Comparison of ENCODE assay signal across 20 cellular contexts in genomic region chr6:112941613-112942012, GRCh38.
DNase-seq lines count a peak whose midpoint lies in the region; ATAC-seq and TF ChIP-seq lines count a peak whose summit lies in the region.
"Had no signal": no experiment of that assay in that cellular context is flagged by ENCODE, and none has a peak within 500 bp of the region (broad histone marks: within the 10 kb centered on the region; RNA-seq: fewer than 3 reads in every experiment).

No MANE protein-coding gene starts in this region.

- TF ChIP-seq CTCF in IMR-90 (conservative IDR thresholded peaks at IDR 0.05; ENCODE audit: low read depth, low read length) (no peak), fibroblast of the aortic adventitia (IDR thresholded peaks at IDR 0.05; ENCODE audit: insufficient read depth, low read length) (no peak), retinal pigment epithelial cell (conservative IDR thresholded peaks at IDR 0.05; ENCODE audit: low read depth, low read length) (no peak)

- no peak overlapping the region for H2BK5ac ChIP-seq in IMR-90 (ENCODE audit: low read depth, low read length, poor library complexity, severe bottlenecking)

- H4K5ac ChIP-seq in IMR-90 (ENCODE audit: low read depth, low read length) = no peak overlapping the region

- no peak for TF ChIP-seq RAD21 in IMR-90 (IDR thresholded peaks at IDR 0.05; ENCODE audit: low read length)

- no peak overlapping the region for H4K91ac ChIP-seq in IMR-90 (ENCODE audit: insufficient read depth, low read depth, low read length)

- no peak overlapping the region for H4K8ac ChIP-seq in IMR-90 (ENCODE audit: low read depth in 2 of 2, low read length in 2 of 2)

- no peaks in the 10 kb centered on the region for H3K79me1 ChIP-seq in IMR-90 (ENCODE audit: low read depth in 1 of 2, low read length in 2 of 2)

- no peaks in the 10 kb centered on the region for H3K27me3 ChIP-seq in IMR-90 (ENCODE audit: control insufficient read depth, insufficient read depth, low read length)
- H3K27me3 ChIP-seq: BLaER1 treated with 17β-estradiol and CSF1 and Interleukin-3, amounts not matched to agents 10 nM and 100 nM had no signal

- no peak overlapping the region for H3K18ac ChIP-seq in IMR-90 (ENCODE audit: low read depth, low read length)

- H2BK120ac ChIP-seq in IMR-90 (ENCODE audit: low read depth, low read length) = no peak overlapping the region

- H3K27ac ChIP-seq in IMR-90 (ENCODE audit: insufficient read depth, low read length) = no peak overlapping the region
- H3K27ac ChIP-seq: 22Rv1; BLaER1 treated with 17β-estradiol and CSF1 and Interleukin-3, amounts not matched to agents 10 nM and 100 nM had no signal

- H2AK9ac ChIP-seq in IMR-90 (replicated peaks; ENCODE audit: low read depth, low read length, poor library complexity) = no peak overlapping the region

- ATAC-seq in IMR-90 (ENCODE audit: low read depth) = peak; percentile 63
- ATAC-seq: GM23338 had no signal

- no peak overlapping the region for H3K56ac ChIP-seq in IMR-90 (ENCODE audit: extremely low read depth, insufficient read depth, low read length)

- no peak overlapping the region; the same call in 1 of the 2 replicates for H3K4me2 ChIP-seq in IMR-90 (ENCODE audit: low read depth, low read length)
- H3K4me2 ChIP-seq: GM23338 had no signal

- no peak overlapping the region for H3K23ac ChIP-seq in IMR-90 (ENCODE audit: low read depth, low read length)

- CTCF ChIA-PET in IMR-90 (lab: Yijun Ruan, JAX) = interaction anchor here (0.5 kb wide), 2 partner anchors 106 to 133 kb away, joined by 3 to 4 read pairs; no protein-coding TSS in a partner anchor

- intact Hi-C loops in IMR-90 (cut with micrococcal nuclease) = no loop called here

- H2AK5ac ChIP-seq in IMR-90 (ENCODE audit: low read depth, low read length) = no peak overlapping the region

- dilution Hi-C loops in IMR-90 (cut with HindIII; ENCODE audit: low sequenced_read_pairs, unreplicated experiment) = no loop called here

- H2AFZ ChIP-seq in IMR-90 (replicated peaks; ENCODE audit: low read length, poor library complexity) = no peak overlapping the region

- no peak overlapping the region for H2BK15ac ChIP-seq in IMR-90 (ENCODE audit: low read depth, low read length)

- peak; percentile 17 for DNase-seq in IMR-90
- DNase-seq in astrocyte of the hippocampus (ENCODE audit: low read depth, low spot score) = peak; percentile 37
- peak; percentile 8 for DNase-seq in fibroblast of the aortic adventitia (ENCODE audit: low read depth)
- peak; percentile 56 for DNase-seq in retinal pigment epithelial cell (ENCODE audit: low read depth)
- no peak for DNase-seq in NCI-H1694 treated with DMSO at 0.1 percent for 48 hours (lab: John Stamatoyannopoulos, UW)
- DNase-seq in NCI-H187 (lab: John Stamatoyannopoulos, UW) = no peak
- DNase-seq in activated T-cell treated with anti-CD3 and anti-CD28 coated beads, Interleukin-2, amount 50 U/mL, for 48 hours = no peak
- no peak for DNase-seq in AML-193 (lab: John Stamatoyannopoulos, UW)
- DNase-seq: BE2C; CD4-positive, alpha-beta T cell; CD8-positive, alpha-beta memory T cell; DMS 273 treated with DMSO at 0.1 percent for 48 hours; DMS53; DMS79 treated with DMSO at 0.1 percent for 48 hours; GF-D8; HFFc6 had no signal

- H3K4me1 ChIP-seq in IMR-90 (ENCODE audit: control insufficient read depth, insufficient read depth, low read length) = no peaks in the 10 kb centered on the region

- TF ChIP-seq POLR2A in IMR-90 (IDR thresholded peaks at IDR 0.05; ENCODE audit: low read depth, low read length) = no peak

- POLR2A ChIA-PET in IMR-90 (lab: Charles Lee; ENCODE audit: unreplicated experiment) = no interaction called here

- no peaks in the 10 kb centered on the region for H4K20me1 ChIP-seq in IMR-90 (ENCODE audit: insufficient read depth, low read length)
- H4K20me1 ChIP-seq: BLaER1 treated with 17β-estradiol and CSF1 and Interleukin-3, amounts not matched to agents 10 nM and 100 nM had no signal

- H3K9me3 ChIP-seq in IMR-90 (ENCODE audit: control insufficient read depth, insufficient read depth, low read length) = no peaks in the 10 kb centered on the region
- H3K9me3 ChIP-seq: BE2C; BLaER1 treated with 17β-estradiol and CSF1 and Interleukin-3, amounts not matched to agents 10 nM and 100 nM; HAP-1 had no signal

- H3K4me3 ChIP-seq in IMR-90 (ENCODE audit: insufficient read depth, low read depth, low read length) = no peak overlapping the region
- no peak overlapping the region for H3K4me3 ChIP-seq in fibroblast of the aortic adventitia (ENCODE audit: low read depth, low read length)
- no peak overlapping the region for H3K4me3 ChIP-seq in retinal pigment epithelial cell (ENCODE audit: low read length)
- H3K4me3 ChIP-seq: BLaER1 treated with 17β-estradiol and CSF1 and Interleukin-3, amounts not matched to agents 10 nM and 100 nM; GM23338; HAP-1 had no signal

- H2BK20ac ChIP-seq in IMR-90 (ENCODE audit: low read depth, low read length) = no peak overlapping the region

- no peaks in the 10 kb centered on the region for H3K9me1 ChIP-seq in IMR-90 (ENCODE audit: insufficient read depth, low read length)

- H3K14ac ChIP-seq in IMR-90 (replicated peaks; ENCODE audit: low read depth, low read length) = no peak overlapping the region

- no peaks in the 10 kb centered on the region for H3K36me3 ChIP-seq in IMR-90 (ENCODE audit: control insufficient read depth, insufficient read depth, low read length)
- H3K36me3 ChIP-seq: BE2C; BLaER1 treated with 17β-estradiol and CSF1 and Interleukin-3, amounts not matched to agents 10 nM and 100 nM; HAP-1 had no signal

- no peak overlapping the region for H3K9ac ChIP-seq in IMR-90 (ENCODE audit: low read depth, low read length)
- H3K9ac ChIP-seq: BLaER1 treated with 17β-estradiol and CSF1 and Interleukin-3, amounts not matched to agents 10 nM and 100 nM had no signal

- BruUV-seq in IMR-90 (replicated peaks; lab: Mats Ljungman, UMichigan) = no TSS peak

- in situ Hi-C loops in IMR-90 (cut with MboI; ENCODE audit: low sequenced_read_pairs) = no loop called here

- no peak overlapping the region for H3K4ac ChIP-seq in IMR-90 (ENCODE audit: low read depth, low read length)

TF ChIP-seq in IMR-90, 13 proteins besides CTCF, POLR2A, EP300 and RAD21:
- TF ChIP-seq CEBPB (IDR thresholded peaks at IDR 0.05; ENCODE audit: low read depth, low read length) (no peak), CHD1 (IDR thresholded peaks at IDR 0.05; ENCODE audit: low read depth, low read length) (no peak), SMC3 (IDR thresholded peaks at IDR 0.05; ENCODE audit: low read depth, low read length) (no peak), FOS (IDR thresholded peaks at IDR 0.05; ENCODE audit: low read depth, low read length) (no peak), MXI1 (IDR thresholded peaks at IDR 0.05; ENCODE audit: borderline replicate concordance, low read depth, low read length) (no peak), BHLHE40 (IDR thresholded peaks at IDR 0.05; ENCODE audit: low read depth, low read length) (no peak), ELK1 (IDR thresholded peaks at IDR 0.05; ENCODE audit: borderline replicate concordance, low read depth, low read length) (no peak), NFE2L2 (IDR thresholded peaks at IDR 0.05; ENCODE audit: low read depth, low read length) (no peak), MAZ (IDR thresholded peaks at IDR 0.05; ENCODE audit: borderline replicate concordance, low read depth, low read length) (no peak), RCOR1 (IDR thresholded peaks at IDR 0.05; ENCODE audit: insufficient replicate concordance, low read length) (no peak), MAFK (IDR thresholded peaks at IDR 0.05; ENCODE audit: low read depth, low read length) (no peak), USF2 (IDR thresholded peaks at IDR 0.05; ENCODE audit: low read depth, low read length) (no peak), RFX5 (IDR thresholded peaks at IDR 0.05; ENCODE audit: low read depth, low read length) (no peak)

Comparison
In these comparisons a context has a peak if more than half of its experiments do, and no peak if none do; other contexts are left out.
1. DNase-seq: peak in IMR-90 (single experiment), astrocyte of the hippocampus (single experiment), fibroblast of the aortic adventitia (single experiment) and retinal pigment epithelial cell (single experiment); none in NCI-H1694 treated with DMSO at 0.1 percent for 48 hours (single experiment), NCI-H187 (0 of 2), activated T-cell treated with anti-CD3 and anti-CD28 coated beads, Interleukin-2, amount 50 U/mL, for 48 hours (0 of 2) and AML-193 (0 of 2).